Comparison of ENCODE assay signal across 8 cellular contexts in the genomic region with DNA sequence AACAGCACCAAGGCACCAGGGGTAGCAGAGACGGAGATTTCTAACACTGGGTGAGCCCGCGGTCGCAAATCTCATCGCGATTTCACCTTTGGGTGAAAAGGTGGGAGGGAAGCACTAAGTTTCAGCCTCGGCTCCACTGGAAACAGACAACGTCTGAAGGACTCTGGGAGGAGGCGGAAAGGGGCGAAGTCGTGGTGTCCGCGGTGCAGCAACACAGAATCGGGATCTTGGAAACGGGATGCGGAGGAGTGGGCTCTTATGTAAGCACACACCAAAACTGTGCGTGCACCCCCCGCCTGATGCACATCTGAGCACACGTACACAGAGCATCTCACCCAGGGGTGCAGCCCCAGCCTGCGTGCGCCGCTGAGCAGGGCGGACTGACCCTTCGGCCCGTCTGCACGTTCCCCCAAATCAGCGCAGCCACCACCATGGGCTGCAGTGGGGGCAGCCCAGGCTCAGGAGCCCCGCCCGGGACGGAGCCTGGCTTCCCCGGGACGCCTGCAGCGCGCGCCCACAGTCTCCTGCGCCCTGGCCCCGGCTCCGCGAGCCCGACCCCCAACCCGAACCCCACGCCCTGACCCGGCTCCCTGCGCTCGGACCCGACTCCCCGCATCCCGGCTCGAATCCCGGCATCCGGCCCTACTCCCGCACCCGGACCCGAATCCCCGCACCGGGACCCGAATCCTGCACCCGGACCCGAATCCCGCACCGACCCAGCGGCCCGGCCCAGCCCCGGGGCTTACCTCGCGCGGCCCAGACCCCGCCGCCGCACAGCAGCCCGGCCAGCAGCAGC. TPM values are rescaled to one million over a fixed set of nuclear protein-coding genes. Genes with fewer than 3 reads are reported as not detected.
DNase-seq lines count a peak whose midpoint lies in the region; ATAC-seq, FAIRE-seq and TF ChIP-seq lines count a peak whose summit lies in the region.

No MANE protein-coding gene starts in this region.

- H3K9ac ChIP-seq in HUES48 (ENCODE audit: low read depth, low read length): peak overlapping the region; percentile 72

- H3K4me3 ChIP-seq in HUES48 (ENCODE audit: low read depth, low read length) (peak overlapping the region; percentile 92), epithelial cell of proximal tubule (ENCODE audit: low read depth, low read length) (peak overlapping the region; percentile 82), uterus (peak overlapping the region; percentile 56 to 94)

- H3K27ac ChIP-seq in HUES48 (ENCODE audit: low read depth, low read length) (peak overlapping the region; percentile 87), uterus (peak overlapping the region; percentile 83 to 98)

- POLR2A ChIA-PET in naive thymus-derived CD8-positive, alpha-beta T cell (lab: Charles Lee): interaction anchor here (0.6 to 1.0 kb wide), 4 partner anchors 90 to 171 kb away, joined by 3 to 4 read pairs (median 3); a partner anchor contains a TSS

- H3K4me1 ChIP-seq in HUES48 (ENCODE audit: control insufficient read depth, insufficient read depth, low read length): peaks cover 24% of the 10 kb centered on the region
- peaks cover 8 to 10% of the 10 kb centered on the region in 2 donors for H3K4me1 ChIP-seq in uterus

- intact Hi-C loops in uterus (cut with DNase I; ENCODE audit: low total_unique reads): no loop called here

- peak overlapping the region; percentile 84 to 97 (median 93) for H3K4me3 Mint-ChIP-seq in naive thymus-derived CD8-positive, alpha-beta T cell

- no peaks in the 10 kb centered on the region for H3K27me3 Mint-ChIP-seq in naive thymus-derived CD8-positive, alpha-beta T cell

- no peaks in the 10 kb centered on the region for H3K36me3 Mint-ChIP-seq in naive thymus-derived CD8-positive, alpha-beta T cell

- H3K9me3 ChIP-seq in HUES48 (ENCODE audit: control insufficient read depth, insufficient read depth, low read length): no peaks in the 10 kb centered on the region
- H3K9me3 ChIP-seq in uterus: no peaks in the 10 kb centered on the region

- DNase-seq in GM12892 (ENCODE audit: insufficient read length): no peak
- peak; percentile 24 for DNase-seq in activated CD4-positive, alpha-beta T cell treated with anti-CD3 and anti-CD28 coated beads, Interleukin-2, amount 50 U/mL, for 1 hour
- no peak for DNase-seq in epithelial cell of proximal tubule (ENCODE audit: low read depth)
- peak in 5 of 10 donors; percentile 4 to 34 (median 19) for DNase-seq in naive thymus-derived CD8-positive, alpha-beta T cell
- DNase-seq in uterus: peak; percentile 44 to 54
- no peak for DNase-seq in NCI-H345 (lab: John Stamatoyannopoulos, UW)
- no peak for DNase-seq in NCI-H146 treated with DMSO at 0.1 percent for 48 hours (lab: John Stamatoyannopoulos, UW; ENCODE audit: unreplicated experiment)

- H3K4me1 Mint-ChIP-seq in naive thymus-derived CD8-positive, alpha-beta T cell: peaks cover 13 to 65% (median 48%) of the 10 kb centered on the region in 4 donors

- no peaks in the 10 kb centered on the region for H3K36me3 ChIP-seq in HUES48 (ENCODE audit: control insufficient read depth, insufficient read depth, low read length)
- no peaks in the 10 kb centered on the region for H3K36me3 ChIP-seq in uterus

- no peaks in the 10 kb centered on the region for H3K9me3 Mint-ChIP-seq in naive thymus-derived CD8-positive, alpha-beta T cell

- H3K27me3 ChIP-seq in HUES48 (ENCODE audit: control insufficient read depth, insufficient read depth, low read length) (peaks cover 29% of the 10 kb centered on the region), uterus (no peaks in the 10 kb centered on the region)

- TF ChIP-seq CTCF in epithelial cell of proximal tubule (conservative IDR thresholded peaks at IDR 0.05; ENCODE audit: low read depth, low read length) (no peak), uterus (IDR thresholded peaks at IDR 0.05) (no peak)

- peak; percentile 7 to 19 for ATAC-seq in naive thymus-derived CD8-positive, alpha-beta T cell

- peak; percentile 42 for FAIRE-seq in GM12892 (lab: Jason Lieb, UNC)

- TF ChIP-seq POLR2A in GM12892 (IDR thresholded peaks at IDR 0.05; ENCODE audit: low read depth, low read length): no peak
- TF ChIP-seq POLR2A in uterus (IDR thresholded peaks at IDR 0.05): peak in 1 of 2 donors; percentile 17

- peak overlapping the region; percentile 79 to 97 (median 93) for H3K27ac Mint-ChIP-seq in naive thymus-derived CD8-positive, alpha-beta T cell

RNA-seq across cellular contexts. Expression of a gene that starts 0.7 kb away (rescaled TPM):
- 17.4 TPM for polyA plus RNA-seq in GM12892 (2012; ENCODE audit: missing spikeins)
- total RNA-seq in epithelial cell of proximal tubule (79.7 and 87.5 TPM in 2 replicates), uterus (100 to 1,000 TPM in 2 of 4 donors, 10 to 100 TPM in 2; 46.8 to 184 (median 94.0) TPM)
- 10 to 100 TPM; 62.9 to 63.1 TPM for total RNA-seq in naive thymus-derived CD8-positive, alpha-beta T cell
- polyA plus RNA-seq in naive thymus-derived CD8-positive, alpha-beta T cell: 10 to 100 TPM; 10.7 to 32.3 (median 12.9) TPM

Comparison
In these comparisons a context has a peak if more than half of its experiments do, and no peak if none do; other contexts are left out.
1. DNase-seq: peak in activated CD4-positive, alpha-beta T cell treated with anti-CD3 and anti-CD28 coated beads, Interleukin-2, amount 50 U/mL, for 1 hour (single experiment) and uterus (2 of 2); none in GM12892 (single experiment), epithelial cell of proximal tubule (single experiment), NCI-H345 (single experiment) and NCI-H146 treated with DMSO at 0.1 percent for 48 hours (single experiment).
2. Peak in every context shown above with its lines, with median percentiles within 50 percentile points of each other: H3K4me3 ChIP-seq.